In the genomic region with DNA sequence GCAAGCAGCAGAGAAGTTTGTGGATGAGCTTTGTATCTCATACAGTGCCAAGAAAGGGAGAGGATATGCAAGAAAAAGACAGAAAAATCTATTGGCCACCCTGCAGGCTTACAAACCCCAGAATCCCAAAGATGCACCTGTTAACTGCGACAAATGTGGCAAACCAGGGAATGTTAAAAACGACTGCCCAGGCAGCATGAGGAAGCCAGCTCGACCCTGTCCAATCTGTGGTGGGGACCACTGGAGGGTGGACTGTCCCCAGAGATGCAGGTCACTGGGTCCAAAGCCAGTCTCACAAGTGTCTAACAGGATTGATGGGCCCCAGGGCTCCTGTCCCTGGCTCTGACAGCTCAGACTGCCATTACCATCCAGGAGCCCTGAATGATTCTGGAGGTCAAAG, we compare ENCODE assay signal across 4 cellular contexts. TPM values are rescaled to one million over a fixed set of nuclear protein-coding genes. Genes with fewer than 3 reads are reported as not detected.
"Had no signal": no experiment of that assay in that cellular context is flagged by ENCODE, and none has a peak within 500 bp of the region (broad histone marks: within the 10 kb centered on the region; RNA-seq: fewer than 3 reads in every experiment).

No MANE protein-coding gene starts in this region.

- ATAC-seq: GM12878 had no signal

- H3K4me3 ChIP-seq: GM12878 had no signal

- DNase-seq: GDM1, GF-D8 had no signal

RNA-seq across cellular contexts. Expression of a gene that starts 12.9 kb away (rescaled TPM):
- total RNA-seq: G401 had no signal
